Comparison of ENCODE assay signal across 18 cellular contexts in genomic region chr2:232537499-232537898, GRCh38. TPM values are rescaled to one million over a fixed set of nuclear protein-coding genes. Genes with fewer than 3 reads are reported as not detected.
"Had no signal": no experiment of that assay in that cellular context is flagged by ENCODE, and none has a peak within 500 bp of the region (broad histone marks: within the 10 kb centered on the region; RNA-seq: fewer than 3 reads in every experiment).

No MANE protein-coding gene starts in this region.

- H2AFZ ChIP-seq: parathyroid adenoma had no signal

- H3K27ac ChIP-seq: parathyroid adenoma, thoracic aorta, uterus had no signal

- H3K4me3 Mint-ChIP-seq: activated CD4-positive, alpha-beta memory T cell treated with anti-CD3 and anti-CD28 coated beads, Interleukin-2, amount 10 ng/mL, durations not matched to agents 7 days and 5 days; activated naive CD8-positive, alpha-beta T cell; immature natural killer cell; stimulated activated naive CD8-positive, alpha-beta T cell treated with anti-CD3 and anti-CD28 coated beads, Interleukin-15, amount 100 ng/mL, for 72 hours had no signal

- H3K27me3 ChIP-seq: uterus had no signal

- H3K4me3 ChIP-seq: thoracic aorta, uterus had no signal

- H3K4me1 ChIP-seq: parathyroid adenoma, uterus had no signal

- H3K9me3 Mint-ChIP-seq: activated CD4-positive, alpha-beta memory T cell treated with anti-CD3 and anti-CD28 coated beads, Interleukin-2, amount 10 ng/mL, durations not matched to agents 7 days and 5 days; stimulated activated naive CD8-positive, alpha-beta T cell treated with anti-CD3 and anti-CD28 coated beads, Interleukin-15, amount 100 ng/mL, for 72 hours had no signal

- H3K9ac ChIP-seq: parathyroid adenoma had no signal

- H3K36me3 Mint-ChIP-seq: activated naive CD8-positive, alpha-beta T cell; immature natural killer cell had no signal

- H3K79me2 ChIP-seq: parathyroid adenoma had no signal

- H3K27ac Mint-ChIP-seq: activated CD4-positive, alpha-beta memory T cell treated with anti-CD3 and anti-CD28 coated beads, Interleukin-2, amount 10 ng/mL, durations not matched to agents 7 days and 5 days; activated naive CD8-positive, alpha-beta T cell; immature natural killer cell had no signal

- DNase-seq: activated CD4-positive, alpha-beta memory T cell treated with anti-CD3 and anti-CD28 coated beads, Interleukin-2, amount 10 ng/mL, durations not matched to agents 7 days and 5 days; activated gamma-delta T cell; activated T-cell treated with anti-CD3 and anti-CD28 coated beads, Interleukin-2, amount 50 U/mL, for 48 hours; amygdala; immature natural killer cell; stimulated activated CD4-positive, alpha-beta T cell treated with anti-CD3 and anti-CD28 coated beads, Interleukin-15, amount 100 ng/mL, for 24 hours; stimulated activated CD4-positive, alpha-beta T cell treated with anti-CD3 and anti-CD28 coated beads, Interleukin-4, amount 100 ng/mL, for 24 hours; stimulated activated naive CD8-positive, alpha-beta T cell treated with anti-CD3 and anti-CD28 coated beads, Interleukin-15, amount 100 ng/mL, for 72 hours; uterus had no signal

- H3K9me3 ChIP-seq: uterus had no signal

- H3K36me3 ChIP-seq: thoracic aorta, uterus had no signal

- ATAC-seq: activated CD4-positive, CD25-positive, alpha-beta regulatory T cell treated with anti-CD3 and anti-CD28 coated beads, Interleukin-2, amount 50 U/mL, for 24 hours; esophagus mucosa; right cardiac atrium had no signal

- H3K27me3 Mint-ChIP-seq: activated naive CD8-positive, alpha-beta T cell had no signal

RNA-seq across cellular contexts. Expression of gene CHRNG, which starts 2.0 kb away (rescaled TPM):
- total RNA-seq: activated CD4-positive, alpha-beta memory T cell treated with anti-CD3 and anti-CD28 coated beads, Interleukin-2, amount 10 ng/mL, durations not matched to agents 7 days and 5 days; cerebellum; dermis microvascular lymphatic vessel endothelial cell; esophagus mucosa; right cardiac atrium; thoracic aorta; uterus had no signal
- polyA plus RNA-seq: immature natural killer cell, neural cell, right cardiac atrium had no signal

RNA-seq across cellular contexts. Expression of gene CHRND, which starts 11.5 kb away (rescaled TPM):
- total RNA-seq: activated CD4-positive, alpha-beta memory T cell treated with anti-CD3 and anti-CD28 coated beads, Interleukin-2, amount 10 ng/mL, durations not matched to agents 7 days and 5 days; dermis microvascular lymphatic vessel endothelial cell; esophagus mucosa; thoracic aorta; uterus had no signal
- polyA plus RNA-seq: immature natural killer cell, neural cell had no signal

RNA-seq across cellular contexts. Expression of gene PRSS56, which starts 17.3 kb away (rescaled TPM):
- total RNA-seq: activated CD4-positive, alpha-beta memory T cell treated with anti-CD3 and anti-CD28 coated beads, Interleukin-2, amount 10 ng/mL, durations not matched to agents 7 days and 5 days; dermis microvascular lymphatic vessel endothelial cell; esophagus mucosa; thoracic aorta; uterus had no signal
- polyA plus RNA-seq: immature natural killer cell had no signal
